Comparison of ENCODE assay signal across 33 cellular contexts in genomic region chr3:25365636-25366035, GRCh38.
"Had no signal": no experiment of that assay in that cellular context is flagged by ENCODE, and none has a peak within 500 bp of the region (broad histone marks: within the 10 kb centered on the region; RNA-seq: fewer than 3 reads in every experiment).

No MANE protein-coding gene starts in this region.

- H3K27ac ChIP-seq: adrenal gland, body of pancreas, cardiac muscle cell, coronary artery, dorsolateral prefrontal cortex, esophagus muscularis mucosa, foreskin keratinocyte, gastroesophageal sphincter had no signal

- ATAC-seq: activated CD4-positive, alpha-beta T cell treated with anti-CD3 and anti-CD28 coated beads for 36 hours; activated CD8-positive, alpha-beta memory T cell treated with anti-CD3 and anti-CD28 coated beads, Interleukin-2, amount 10 ng/mL, durations not matched to agents 7 days and 5 days; activated CD8-positive, alpha-beta T cell treated with anti-CD3 and anti-CD28 coated beads, Interleukin-2, amount 10 ng/mL, durations not matched to agents 7 days and 5 days; activated naive CD8-positive, alpha-beta T cell treated with anti-CD3 and anti-CD28 coated beads, Interleukin-2, amount 50 U/mL, for 24 hours; body of pancreas; foreskin keratinocyte; gastroesophageal sphincter had no signal

- H3K36me3 ChIP-seq: adrenal gland, cardiac muscle cell, esophagus muscularis mucosa, gastroesophageal sphincter had no signal

- H3K27me3 ChIP-seq: adrenal gland, body of pancreas, cardiac muscle cell, dorsolateral prefrontal cortex, esophagus muscularis mucosa, foreskin keratinocyte, gastroesophageal sphincter had no signal

- H3K27ac Mint-ChIP-seq: activated CD4-positive, alpha-beta memory T cell treated with anti-CD3 and anti-CD28 coated beads for 36 hours; activated CD4-positive, alpha-beta T cell treated with anti-CD3 and anti-CD28 coated beads for 36 hours; activated CD4-positive, alpha-beta T cell treated with anti-CD3 and anti-CD28 coated beads, Interleukin-2, amount 10 ng/mL, durations not matched to agents 24 days and 14 days; activated CD8-positive, alpha-beta memory T cell treated with anti-CD3 and anti-CD28 coated beads, Interleukin-2, amount 10 ng/mL, durations not matched to agents 7 days and 5 days; activated CD8-positive, alpha-beta T cell treated with anti-CD3 and anti-CD28 coated beads, Interleukin-2, amount 10 ng/mL, durations not matched to agents 7 days and 5 days; activated naive CD4-positive, alpha-beta T cell treated with anti-CD3 and anti-CD28 coated beads for 36 hours; activated naive CD4-positive, alpha-beta T cell treated with anti-CD3 and anti-CD28 coated beads, Interleukin-2, amount 50 U/mL, for 24 hours; activated naive CD8-positive, alpha-beta T cell treated with anti-CD3 and anti-CD28 coated beads for 36 hours; activated naive CD8-positive, alpha-beta T cell treated with anti-CD3 and anti-CD28 coated beads, Interleukin-2, amount 50 U/mL, for 24 hours; activated T-helper 1 cell treated with anti-CD3 and anti-CD28 coated beads, Interleukin-12 subunit alpha, Interleukin-12 subunit beta, Interleukin-2, Interleukin-4 antibody, amounts not matched to agents 30 ng/mL and 10 ng/mL and 1 ng/mL, durations not matched to agents 14 hours and 24 hours and 36 hours; activated T-helper 2 cell treated with anti-CD3 and anti-CD28 coated beads, Interferon-gamma antibody, Interleukin-2, Interleukin-4, amounts not matched to agents 10 μg/mL and 5 μg/mL and 100 μg/mL, durations not matched to agents 14 hours and 24 hours and 36 hours; dendritic cell treated with granulocyte-macrophage colony-stimulating factor and Interleukin-4, amounts not matched to agents 40 ng/mL and 50 ng/mL, for 4 days; endodermal cell had no signal

- DNase-seq: activated CD4-positive, alpha-beta memory T cell treated with anti-CD3 and anti-CD28 coated beads for 36 hours; activated CD4-positive, alpha-beta T cell treated with anti-CD3 and anti-CD28 coated beads for 36 hours; activated CD4-positive, alpha-beta T cell treated with anti-CD3 and anti-CD28 coated beads, Interleukin-2, amount 10 ng/mL, durations not matched to agents 24 days and 14 days; activated CD4-positive, CD25-positive, alpha-beta regulatory T cell; activated CD4-positive, CD25-positive, alpha-beta regulatory T cell treated with anti-CD3 and anti-CD28 coated beads, Interleukin-2, amount 50 U/mL, for 72 hours; activated CD8-positive, alpha-beta memory T cell treated with anti-CD3 and anti-CD28 coated beads, Interleukin-2, amount 10 ng/mL, durations not matched to agents 7 days and 5 days; activated CD8-positive, alpha-beta memory T cell treated with anti-CD3 and anti-CD28 coated beads, Interleukin-2, amount 50 U/mL, for 4 hours; activated CD8-positive, alpha-beta T cell treated with anti-CD3 and anti-CD28 coated beads, Interleukin-2, amount 10 ng/mL, durations not matched to agents 7 days and 5 days; activated effector memory CD4-positive, alpha-beta T cell treated with anti-CD3 and anti-CD28 coated beads, Interleukin-2, amount 50 U/mL, for 16 hours; activated naive CD4-positive, alpha-beta T cell treated with anti-CD3 and anti-CD28 coated beads for 36 hours; activated naive CD8-positive, alpha-beta T cell treated with anti-CD3 and anti-CD28 coated beads for 36 hours; activated naive CD8-positive, alpha-beta T cell treated with anti-CD3 and anti-CD28 coated beads, Interleukin-2, amount 50 U/mL, for 24 hours; activated T-cell treated with anti-CD3 and anti-CD28 coated beads, Interleukin-2, amount 50 U/mL, for 1 hour; activated T-cell treated with anti-CD3 and anti-CD28 coated beads, Interleukin-2, amount 50 U/mL, for 48 hours; adrenal gland; amygdala; aorta; body of pancreas; dorsolateral prefrontal cortex; effector memory CD4-positive, alpha-beta T cell; endodermal cell; erythroblast; foreskin keratinocyte; T-helper 2 cell had no signal

- H3K4me1 Mint-ChIP-seq: activated CD4-positive, alpha-beta T cell treated with anti-CD3 and anti-CD28 coated beads for 36 hours; activated CD4-positive, alpha-beta T cell treated with anti-CD3 and anti-CD28 coated beads, Interleukin-2, amount 10 ng/mL, durations not matched to agents 24 days and 14 days; activated CD8-positive, alpha-beta memory T cell treated with anti-CD3 and anti-CD28 coated beads, Interleukin-2, amount 10 ng/mL, durations not matched to agents 7 days and 5 days; activated naive CD4-positive, alpha-beta T cell treated with anti-CD3 and anti-CD28 coated beads, Interleukin-2, amount 50 U/mL, for 24 hours; activated naive CD8-positive, alpha-beta T cell treated with anti-CD3 and anti-CD28 coated beads for 36 hours; activated naive CD8-positive, alpha-beta T cell treated with anti-CD3 and anti-CD28 coated beads, Interleukin-2, amount 50 U/mL, for 24 hours; central memory CD8-positive, alpha-beta T cell had no signal

- H3K36me3 Mint-ChIP-seq: activated CD4-positive, alpha-beta memory T cell treated with anti-CD3 and anti-CD28 coated beads for 36 hours; activated CD8-positive, alpha-beta memory T cell treated with anti-CD3 and anti-CD28 coated beads, Interleukin-2, amount 10 ng/mL, durations not matched to agents 7 days and 5 days; activated naive CD4-positive, alpha-beta T cell treated with anti-CD3 and anti-CD28 coated beads, Interleukin-2, amount 50 U/mL, for 24 hours; activated naive CD8-positive, alpha-beta T cell treated with anti-CD3 and anti-CD28 coated beads for 36 hours had no signal

- H3K4me3 Mint-ChIP-seq: activated CD4-positive, alpha-beta memory T cell treated with anti-CD3 and anti-CD28 coated beads for 36 hours; activated CD4-positive, alpha-beta T cell treated with anti-CD3 and anti-CD28 coated beads for 36 hours; activated CD4-positive, alpha-beta T cell treated with anti-CD3 and anti-CD28 coated beads, Interleukin-2, amount 10 ng/mL, durations not matched to agents 24 days and 14 days; activated CD8-positive, alpha-beta memory T cell treated with anti-CD3 and anti-CD28 coated beads, Interleukin-2, amount 10 ng/mL, durations not matched to agents 7 days and 5 days; activated CD8-positive, alpha-beta T cell treated with anti-CD3 and anti-CD28 coated beads, Interleukin-2, amount 10 ng/mL, durations not matched to agents 7 days and 5 days; activated naive CD4-positive, alpha-beta T cell treated with anti-CD3 and anti-CD28 coated beads for 36 hours; activated naive CD4-positive, alpha-beta T cell treated with anti-CD3 and anti-CD28 coated beads, Interleukin-2, amount 50 U/mL, for 24 hours; activated naive CD8-positive, alpha-beta T cell treated with anti-CD3 and anti-CD28 coated beads for 36 hours; activated naive CD8-positive, alpha-beta T cell treated with anti-CD3 and anti-CD28 coated beads, Interleukin-2, amount 50 U/mL, for 24 hours; activated T-helper 1 cell treated with anti-CD3 and anti-CD28 coated beads, Interleukin-12 subunit alpha, Interleukin-12 subunit beta, Interleukin-2, Interleukin-4 antibody, amounts not matched to agents 30 ng/mL and 10 ng/mL and 1 ng/mL, durations not matched to agents 14 hours and 24 hours and 36 hours; central memory CD8-positive, alpha-beta T cell; dendritic cell treated with granulocyte-macrophage colony-stimulating factor and Interleukin-4, amounts not matched to agents 40 ng/mL and 50 ng/mL, for 4 days; endodermal cell had no signal

- H3K4me3 ChIP-seq: adrenal gland, body of pancreas, cardiac muscle cell, coronary artery, dorsolateral prefrontal cortex, esophagus muscularis mucosa, gastroesophageal sphincter had no signal

- H3K4me1 ChIP-seq: adrenal gland, body of pancreas, esophagus muscularis mucosa, foreskin keratinocyte, gastroesophageal sphincter had no signal

- H3K9me3 Mint-ChIP-seq: activated naive CD4-positive, alpha-beta T cell treated with anti-CD3 and anti-CD28 coated beads for 36 hours; activated naive CD4-positive, alpha-beta T cell treated with anti-CD3 and anti-CD28 coated beads, Interleukin-2, amount 50 U/mL, for 24 hours; activated naive CD8-positive, alpha-beta T cell treated with anti-CD3 and anti-CD28 coated beads for 36 hours; endodermal cell had no signal

- H3K9me3 ChIP-seq: adrenal gland, body of pancreas, esophagus muscularis mucosa, gastroesophageal sphincter had no signal

- H3K27me3 Mint-ChIP-seq: activated CD4-positive, alpha-beta memory T cell treated with anti-CD3 and anti-CD28 coated beads for 36 hours; activated CD4-positive, alpha-beta T cell treated with anti-CD3 and anti-CD28 coated beads, Interleukin-2, amount 10 ng/mL, durations not matched to agents 24 days and 14 days; activated CD8-positive, alpha-beta memory T cell treated with anti-CD3 and anti-CD28 coated beads, Interleukin-2, amount 10 ng/mL, durations not matched to agents 7 days and 5 days; activated naive CD8-positive, alpha-beta T cell treated with anti-CD3 and anti-CD28 coated beads, Interleukin-2, amount 50 U/mL, for 24 hours; central memory CD8-positive, alpha-beta T cell; dendritic cell treated with granulocyte-macrophage colony-stimulating factor and Interleukin-4, amounts not matched to agents 40 ng/mL and 50 ng/mL, for 4 days had no signal
